ENCODE assay signal across 27 cellular contexts in genomic region chr7:139186146-139186545, GRCh38.
"Had no signal": no experiment of that assay in that cellular context is flagged by ENCODE, and none has a peak within 500 bp of the region (broad histone marks: within the 10 kb centered on the region; RNA-seq: fewer than 3 reads in every experiment).

No MANE protein-coding gene starts in this region.

- H3K4me1 Mint-ChIP-seq: activated naive CD4-positive, alpha-beta T cell treated with anti-CD3 and anti-CD28 coated beads, Interleukin-2, amount 50 U/mL, for 24 hours; activated naive CD8-positive, alpha-beta T cell treated with anti-CD3 and anti-CD28 coated beads for 36 hours; activated naive CD8-positive, alpha-beta T cell treated with anti-CD3 and anti-CD28 coated beads, Interleukin-2, amount 50 U/mL, for 24 hours had no signal

- H3K27ac Mint-ChIP-seq: activated CD4-positive, alpha-beta memory T cell treated with anti-CD3 and anti-CD28 coated beads for 36 hours; activated CD8-positive, alpha-beta memory T cell treated with anti-CD3 and anti-CD28 coated beads, Interleukin-2, amount 10 ng/mL, durations not matched to agents 7 days and 5 days; activated CD8-positive, alpha-beta T cell treated with anti-CD3 and anti-CD28 coated beads, Interleukin-2, amount 10 ng/mL, durations not matched to agents 7 days and 5 days; activated naive CD4-positive, alpha-beta T cell treated with anti-CD3 and anti-CD28 coated beads for 36 hours; activated naive CD8-positive, alpha-beta T cell treated with anti-CD3 and anti-CD28 coated beads for 36 hours; activated naive CD8-positive, alpha-beta T cell treated with anti-CD3 and anti-CD28 coated beads, Interleukin-2, amount 50 U/mL, for 24 hours; activated T-helper 1 cell treated with anti-CD3 and anti-CD28 coated beads, Interleukin-12 subunit alpha, Interleukin-12 subunit beta, Interleukin-2, Interleukin-4 antibody, amounts not matched to agents 30 ng/mL and 10 ng/mL and 1 ng/mL, durations not matched to agents 14 hours and 24 hours and 36 hours; activated T-helper 2 cell treated with anti-CD3 and anti-CD28 coated beads, Interferon-gamma antibody, Interleukin-2, Interleukin-4, amounts not matched to agents 10 μg/mL and 5 μg/mL and 100 μg/mL, durations not matched to agents 14 hours and 24 hours and 36 hours had no signal

- H3K9me3 Mint-ChIP-seq: activated CD4-positive, alpha-beta memory T cell treated with anti-CD3 and anti-CD28 coated beads for 36 hours; activated naive CD4-positive, alpha-beta T cell treated with anti-CD3 and anti-CD28 coated beads for 36 hours; activated naive CD4-positive, alpha-beta T cell treated with anti-CD3 and anti-CD28 coated beads, Interleukin-2, amount 50 U/mL, for 24 hours; activated naive CD8-positive, alpha-beta T cell treated with anti-CD3 and anti-CD28 coated beads for 36 hours; activated naive CD8-positive, alpha-beta T cell treated with anti-CD3 and anti-CD28 coated beads, Interleukin-2, amount 50 U/mL, for 24 hours; activated T-helper 1 cell treated with anti-CD3 and anti-CD28 coated beads, Interleukin-12 subunit alpha, Interleukin-12 subunit beta, Interleukin-2, Interleukin-4 antibody, amounts not matched to agents 30 ng/mL and 10 ng/mL and 1 ng/mL, durations not matched to agents 14 hours and 24 hours and 36 hours; activated T-helper 2 cell treated with anti-CD3 and anti-CD28 coated beads, Interferon-gamma antibody, Interleukin-2, Interleukin-4, amounts not matched to agents 10 μg/mL and 5 μg/mL and 100 μg/mL, durations not matched to agents 14 hours and 24 hours and 36 hours had no signal

- ATAC-seq: activated CD8-positive, alpha-beta memory T cell treated with anti-CD3 and anti-CD28 coated beads, Interleukin-2, amount 10 ng/mL, durations not matched to agents 7 days and 5 days; activated CD8-positive, alpha-beta T cell treated with anti-CD3 and anti-CD28 coated beads, Interleukin-2, amount 10 ng/mL, durations not matched to agents 7 days and 5 days; activated naive CD8-positive, alpha-beta T cell treated with anti-CD3 and anti-CD28 coated beads, Interleukin-2, amount 50 U/mL, for 24 hours; body of pancreas; gastroesophageal sphincter; heart right ventricle had no signal

- H3K36me3 Mint-ChIP-seq: activated CD4-positive, alpha-beta memory T cell treated with anti-CD3 and anti-CD28 coated beads for 36 hours had no signal

- H3K27me3 Mint-ChIP-seq: activated CD4-positive, alpha-beta memory T cell treated with anti-CD3 and anti-CD28 coated beads for 36 hours; activated CD8-positive, alpha-beta memory T cell treated with anti-CD3 and anti-CD28 coated beads, Interleukin-2, amount 10 ng/mL, durations not matched to agents 7 days and 5 days; activated naive CD4-positive, alpha-beta T cell treated with anti-CD3 and anti-CD28 coated beads, Interleukin-2, amount 50 U/mL, for 24 hours; activated naive CD8-positive, alpha-beta T cell treated with anti-CD3 and anti-CD28 coated beads for 36 hours; activated naive CD8-positive, alpha-beta T cell treated with anti-CD3 and anti-CD28 coated beads, Interleukin-2, amount 50 U/mL, for 24 hours had no signal

- H3K4me3 Mint-ChIP-seq: activated CD4-positive, alpha-beta memory T cell treated with anti-CD3 and anti-CD28 coated beads for 36 hours; activated CD8-positive, alpha-beta memory T cell treated with anti-CD3 and anti-CD28 coated beads, Interleukin-2, amount 10 ng/mL, durations not matched to agents 7 days and 5 days; activated CD8-positive, alpha-beta T cell treated with anti-CD3 and anti-CD28 coated beads, Interleukin-2, amount 10 ng/mL, durations not matched to agents 7 days and 5 days; activated naive CD4-positive, alpha-beta T cell treated with anti-CD3 and anti-CD28 coated beads for 36 hours; activated naive CD4-positive, alpha-beta T cell treated with anti-CD3 and anti-CD28 coated beads, Interleukin-2, amount 50 U/mL, for 24 hours; activated naive CD8-positive, alpha-beta T cell treated with anti-CD3 and anti-CD28 coated beads for 36 hours; activated naive CD8-positive, alpha-beta T cell treated with anti-CD3 and anti-CD28 coated beads, Interleukin-2, amount 50 U/mL, for 24 hours; activated T-helper 1 cell treated with anti-CD3 and anti-CD28 coated beads, Interleukin-12 subunit alpha, Interleukin-12 subunit beta, Interleukin-2, Interleukin-4 antibody, amounts not matched to agents 30 ng/mL and 10 ng/mL and 1 ng/mL, durations not matched to agents 14 hours and 24 hours and 36 hours had no signal

- DNase-seq: activated CD4-positive, alpha-beta memory T cell treated with anti-CD3 and anti-CD28 coated beads for 36 hours; activated CD4-positive, alpha-beta T cell treated with anti-CD3 and anti-CD28 coated beads for 48 hours; activated CD8-positive, alpha-beta memory T cell treated with anti-CD3 and anti-CD28 coated beads, Interleukin-2, amount 10 ng/mL, durations not matched to agents 7 days and 5 days; activated CD8-positive, alpha-beta memory T cell treated with anti-CD3 and anti-CD28 coated beads, Interleukin-2, amount 50 U/mL, for 4 hours; activated CD8-positive, alpha-beta T cell treated with anti-CD3 and anti-CD28 coated beads, Interleukin-2, amount 10 ng/mL, durations not matched to agents 7 days and 5 days; activated effector memory CD4-positive, alpha-beta T cell treated with anti-CD3 and anti-CD28 coated beads, Interleukin-2, amount 50 U/mL, for 16 hours; activated naive CD4-positive, alpha-beta T cell treated with anti-CD3 and anti-CD28 coated beads for 36 hours; activated naive CD8-positive, alpha-beta T cell treated with anti-CD3 and anti-CD28 coated beads for 36 hours; activated naive CD8-positive, alpha-beta T cell treated with anti-CD3 and anti-CD28 coated beads, Interleukin-2, amount 50 U/mL, for 24 hours; activated T-cell treated with anti-CD3 and anti-CD28 coated beads, Interleukin-2, amount 50 U/mL, for 1 hour; activated T-cell treated with anti-CD3 and anti-CD28 coated beads, Interleukin-2, amount 50 U/mL, for 48 hours; adrenal gland; amygdala; aorta; body of pancreas; caudate nucleus; cerebellar nuclear complex; colonic mucosa; effector CD8-positive, alpha-beta T cell; esophagus squamous epithelium; foreskin melanocyte; heart right ventricle; T-helper 2 cell had no signal
